8 cellular contexts compared by ENCODE assay signal in genomic region chr14:65413739-65414045, GRCh38. TPM values are rescaled to one million over a fixed set of nuclear protein-coding genes. Genes with fewer than 3 reads are reported as not detected.
DNase-seq lines count a peak whose midpoint lies in the region; ATAC-seq and TF ChIP-seq lines count a peak whose summit lies in the region.

No MANE protein-coding gene starts in this region.

- H3K4me1 Mint-ChIP-seq in Calu3 (ENCODE audit: low read depth, unreplicated experiment) (peaks cover 8% of the 10 kb centered on the region), endodermal cell (peaks cover 16% of the 10 kb centered on the region)

- H3K4me3 Mint-ChIP-seq in Calu3 (ENCODE audit: low read depth, unreplicated experiment) (peak overlapping the region; percentile 79), endodermal cell (peak overlapping the region; percentile 93)

- H3K9me3 ChIP-seq in OCI-LY1 (ENCODE audit: low read length) (no peaks in the 10 kb centered on the region), endodermal cell (ENCODE audit: control insufficient read depth, low read length) (no peaks in the 10 kb centered on the region), osteoblast (ENCODE audit: low read depth, low read length) (no peaks in the 10 kb centered on the region)

- ATAC-seq in GM18505 (IDR thresholded peaks at IDR 0.05; ENCODE audit: unreplicated experiment) (no peak), GM21723 (IDR thresholded peaks at IDR 0.05; ENCODE audit: unreplicated experiment) (no peak), HG03432 (IDR thresholded peaks at IDR 0.05; ENCODE audit: unreplicated experiment) (no peak), HG03097 (IDR thresholded peaks at IDR 0.05; ENCODE audit: low FRiP score, unreplicated experiment) (no peak)

- H3K4me1 ChIP-seq in OCI-LY1 (ENCODE audit: insufficient read depth, low read length, severe bottlenecking) (peaks cover 26% of the 10 kb centered on the region), endodermal cell (ENCODE audit: control insufficient read depth, insufficient read depth, low read length) (no peaks in the 10 kb centered on the region), osteoblast (ENCODE audit: insufficient read depth, low read length) (peaks cover 13% of the 10 kb centered on the region)

- intact Hi-C loops in Calu3 (cut with micrococcal nuclease; ENCODE audit: unreplicated experiment): loop anchor here (2.0 kb wide), 1 partner anchor 123 kb away; no protein-coding TSS in a partner anchor

- H2AFZ ChIP-seq in OCI-LY1 (ENCODE audit: low read length) (no peak overlapping the region), osteoblast (ENCODE audit: low read length) (peak overlapping the region; percentile 92)

- TF ChIP-seq POLR2A in GM18505 (IDR thresholded peaks at IDR 0.05; ENCODE audit: borderline replicate concordance, extremely low read depth, insufficient read depth, insufficient read length): no peak

- no peak for DNase-seq in Calu3
- no peak for DNase-seq in endodermal cell
- no peak for DNase-seq in osteoblast (ENCODE audit: insufficient read length, low spot score, missing footprints)

- H3K27me3 ChIP-seq in OCI-LY1 (ENCODE audit: insufficient read depth, low read length) (no peaks in the 10 kb centered on the region), endodermal cell (ENCODE audit: control insufficient read depth, insufficient read depth, low read length, poor library complexity, severe bottlenecking) (no peaks in the 10 kb centered on the region), osteoblast (ENCODE audit: insufficient read depth, low read length) (no peaks in the 10 kb centered on the region)

- no peaks in the 10 kb centered on the region for H3K36me3 ChIP-seq in OCI-LY1 (ENCODE audit: insufficient read depth, low read length)
- no peaks in the 10 kb centered on the region for H3K36me3 ChIP-seq in endodermal cell (ENCODE audit: control insufficient read depth, insufficient read depth, low read length)
- H3K36me3 ChIP-seq in osteoblast (ENCODE audit: insufficient read depth, low read length): no peaks in the 10 kb centered on the region

- H3K27me3 Mint-ChIP-seq in Calu3 (ENCODE audit: unreplicated experiment) (no peaks in the 10 kb centered on the region), endodermal cell (ENCODE audit: insufficient read depth) (peaks cover 7% of the 10 kb centered on the region)

- H3K27ac Mint-ChIP-seq in Calu3 (ENCODE audit: unreplicated experiment): peak overlapping the region; percentile 78
- H3K27ac Mint-ChIP-seq in endodermal cell: peak overlapping the region; percentile 26

- BruUV-seq in Calu3 (replicated peaks; lab: Mats Ljungman, UMichigan): no TSS peak

- H4K20me1 ChIP-seq in OCI-LY1 (ENCODE audit: insufficient read depth, low read length) (no peaks in the 10 kb centered on the region), osteoblast (ENCODE audit: insufficient read depth, low read length) (peaks cover 9% of the 10 kb centered on the region)

- 0 out of 2 replicates have a peak, but pooled peaks cover 5% of the 10 kb centered on the region for H3F3A ChIP-seq in OCI-LY1 (ENCODE audit: insufficient read depth, low read length)

- H3K9ac ChIP-seq in OCI-LY1 (ENCODE audit: low read length) (peak overlapping the region; percentile 89), endodermal cell (ENCODE audit: extremely low read depth, low read length, poor library complexity, severe bottlenecking) (peak overlapping the region; percentile 51)

- peaks cover 56% of the 10 kb centered on the region for H3K79me2 ChIP-seq in OCI-LY1 (ENCODE audit: insufficient read depth, low read length)
- H3K79me2 ChIP-seq in osteoblast (ENCODE audit: insufficient read depth, low read length): peaks cover 52% of the 10 kb centered on the region

- TF ChIP-seq CTCF in Calu3 (IDR thresholded peaks at IDR 0.05; ENCODE audit: unreplicated experiment) (no peak), OCI-LY1 (IDR thresholded peaks at IDR 0.05; ENCODE audit: low read length) (no peak), endodermal cell (conservative IDR thresholded peaks at IDR 0.05) (no peak), osteoblast (IDR thresholded peaks at IDR 0.05; ENCODE audit: extremely low read depth, low read depth, low read length) (no peak)

- H3K36me3 Mint-ChIP-seq in Calu3 (ENCODE audit: insufficient read depth, unreplicated experiment) (peaks cover 36% of the 10 kb centered on the region), endodermal cell (ENCODE audit: low read depth) (no peaks in the 10 kb centered on the region)

- no peaks in the 10 kb centered on the region for H3K9me3 Mint-ChIP-seq in Calu3 (ENCODE audit: low read depth, unreplicated experiment)
- no peaks in the 10 kb centered on the region for H3K9me3 Mint-ChIP-seq in endodermal cell

- H3K27ac ChIP-seq in OCI-LY1 (ENCODE audit: low read depth, low read length, poor library complexity, severe bottlenecking) (peak overlapping the region; percentile 66), endodermal cell (ENCODE audit: low read depth, low read length) (peak overlapping the region; percentile 78), osteoblast (ENCODE audit: low read depth, low read length) (peak overlapping the region; percentile 62)

- H3K4me2 ChIP-seq in OCI-LY1 (ENCODE audit: low read length) (peak overlapping the region; percentile 81), osteoblast (ENCODE audit: insufficient read depth, low read length) (peak overlapping the region; percentile 96)

- CTCF ChIA-PET in Calu3 (lab: Charles Lee): interaction anchor here (0.6 to 2.9 kb wide), 4 partner anchors 183 to 411 kb away, joined by 3 to 60 read pairs (median 4); no protein-coding TSS in a partner anchor

- H3K4me3 ChIP-seq in OCI-LY1 (ENCODE audit: low read depth, low read length, poor library complexity, severe bottlenecking): peak overlapping the region; percentile 90
- peak overlapping the region; percentile 98 for H3K4me3 ChIP-seq in endodermal cell (ENCODE audit: low read length)
- H3K4me3 ChIP-seq in osteoblast (ENCODE audit: insufficient read depth, low read length): peak overlapping the region; percentile 92

- H3K9me2 ChIP-seq in OCI-LY1 (ENCODE audit: low read depth, low read length): no peaks in the 10 kb centered on the region

- WGBS in endodermal cell (ENCODE audit: insufficient coverage in 1 of 2, insufficient read length in 1 of 2), 2 experiments: 0 to 5% methylated on average over 1 to 5 of the region's 6 CpGs

RNA-seq across cellular contexts. Expression of gene FUT8, which starts 1.2 kb away (rescaled TPM):
- total RNA-seq in Calu3 (2022) (85.7 and 129 TPM in 2 replicates), endodermal cell (10 to 100 TPM; 63.9 to 76.9 TPM), osteoblast (124 and 133 TPM in 2 replicates)
- 58.0 TPM for polyA plus RNA-seq in endodermal cell (2013, experiment 1 of 2)
- polyA plus RNA-seq in endodermal cell (2013, experiment 2 of 2): 53.0 TPM
